ENCODE assay signal across 16 cellular contexts in genomic region chr5:71923755-71924154, GRCh38.
"Had no signal": no experiment of that assay in that cellular context is flagged by ENCODE, and none has a peak within 500 bp of the region (broad histone marks: within the 10 kb centered on the region; RNA-seq: fewer than 3 reads in every experiment).

No MANE protein-coding gene starts in this region.

- H3K4me3 ChIP-seq: cardiac muscle cell, dorsolateral prefrontal cortex, psoas muscle, right lobe of liver had no signal

- H3K27me3 ChIP-seq: cardiac muscle cell, dorsolateral prefrontal cortex, right lobe of liver had no signal

- FAIRE-seq: urothelium cell line had no signal

- H3K27ac ChIP-seq: cardiac muscle cell, dorsolateral prefrontal cortex, psoas muscle, right lobe of liver had no signal

- H3K27ac Mint-ChIP-seq: activated T-helper 17 cell treated with anti-CD3 and anti-CD28 coated beads, Interleukin-2, amount 50 U/mL, for 72 hours; endodermal cell; stimulated activated naive CD8-positive, alpha-beta T cell treated with anti-CD3 and anti-CD28 coated beads, Interleukin-15, Interleukin-2, amounts not matched to agents 100 ng/mL and 50 ng/mL, for 24 hours had no signal

- H3K4me1 Mint-ChIP-seq: activated T-helper 17 cell treated with anti-CD3 and anti-CD28 coated beads, Interleukin-2, amount 50 U/mL, for 72 hours had no signal

- H3K4me1 ChIP-seq: psoas muscle, right lobe of liver had no signal

- H3K4me3 Mint-ChIP-seq: activated T-helper 17 cell treated with anti-CD3 and anti-CD28 coated beads, Interleukin-2, amount 50 U/mL, for 72 hours; endodermal cell; neural crest cell; stimulated activated naive CD8-positive, alpha-beta T cell treated with anti-CD3 and anti-CD28 coated beads, Interleukin-15, Interleukin-2, amounts not matched to agents 100 ng/mL and 50 ng/mL, for 24 hours had no signal

- ATAC-seq: activated T-helper 17 cell treated with anti-CD3 and anti-CD28 coated beads, Interleukin-2, amount 50 U/mL, for 72 hours; esophagus mucosa; psoas muscle; right lobe of liver had no signal

- DNase-seq: activated CD4-positive, alpha-beta T cell treated with anti-CD3 and anti-CD28 coated beads for 1 hour; activated CD4-positive, alpha-beta T cell treated with anti-CD3 and anti-CD28 coated beads, Interleukin-2, amount 50 U/mL, for 4 hours; activated naive CD4-positive, alpha-beta T cell treated with Interleukin-2 at 50 U/mL for 16 hours; dorsolateral prefrontal cortex; endodermal cell; glutamatergic neuron; hypothalamus; psoas muscle; right lobe of liver; T-helper 9 cell had no signal

- H3K36me3 ChIP-seq: cardiac muscle cell, right lobe of liver had no signal

- H3K9me3 ChIP-seq: psoas muscle, right lobe of liver had no signal
